ENCODE assay signal across 8 cellular contexts in genomic region chr2:203909192-203909945, GRCh38. TPM values are rescaled to one million over a fixed set of nuclear protein-coding genes. Genes with fewer than 3 reads are reported as not detected.
DNase-seq lines count a peak whose midpoint lies in the region; ATAC-seq and TF ChIP-seq lines count a peak whose summit lies in the region.

No MANE protein-coding gene starts in this region.

- H3K4me3 Mint-ChIP-seq in activated CD8-positive, alpha-beta memory T cell treated with anti-CD3 and anti-CD28 coated beads, Interleukin-2, amount 10 ng/mL, durations not matched to agents 7 days and 5 days = peak overlapping the region; percentile 0
- no peak overlapping the region for H3K4me3 Mint-ChIP-seq in activated CD8-positive, alpha-beta T cell treated with anti-CD3 and anti-CD28 coated beads for 36 hours
- H3K4me3 Mint-ChIP-seq in progenitor cell of endocrine pancreas (ENCODE audit: low read depth) = no peak overlapping the region

- peaks cover 11% of the 10 kb centered on the region for H3K36me3 Mint-ChIP-seq in activated CD8-positive, alpha-beta memory T cell treated with anti-CD3 and anti-CD28 coated beads, Interleukin-2, amount 10 ng/mL, durations not matched to agents 7 days and 5 days
- H3K36me3 Mint-ChIP-seq in activated CD8-positive, alpha-beta T cell treated with anti-CD3 and anti-CD28 coated beads for 36 hours (ENCODE audit: low read depth) = no peaks in the 10 kb centered on the region
- H3K36me3 Mint-ChIP-seq in progenitor cell of endocrine pancreas (ENCODE audit: insufficient read depth) = no peaks in the 10 kb centered on the region

- CTCF ChIA-PET in activated CD8-positive, alpha-beta memory T cell treated with anti-CD3 and anti-CD28 coated beads, Interleukin-2, amount 10 ng/mL, durations not matched to agents 7 days and 5 days (lab: Charles Lee) = interaction anchor here (0.6 to 3.1 kb wide), 35 partner anchors 8 to 684 kb away, joined by 3 to 35 read pairs (median 4); partner anchors contain the start of genes CTLA4 and CYP20A1
- CTCF ChIA-PET in activated CD8-positive, alpha-beta T cell treated with anti-CD3 and anti-CD28 coated beads for 36 hours (lab: Charles Lee) = interaction anchor here (0.6 to 3.1 kb wide), 30 partner anchors 10 to 798 kb away, joined by 3 to 48 read pairs (median 6); partner anchors contain the start of gene CTLA4

- peak overlapping the region; percentile 12 for H3K27ac Mint-ChIP-seq in activated CD8-positive, alpha-beta memory T cell treated with anti-CD3 and anti-CD28 coated beads, Interleukin-2, amount 10 ng/mL, durations not matched to agents 7 days and 5 days
- H3K27ac Mint-ChIP-seq in activated CD8-positive, alpha-beta T cell treated with anti-CD3 and anti-CD28 coated beads for 36 hours = peak overlapping the region; percentile 11
- no peak overlapping the region for H3K27ac Mint-ChIP-seq in progenitor cell of endocrine pancreas

- peaks cover 25% of the 10 kb centered on the region for H3K4me1 Mint-ChIP-seq in activated CD8-positive, alpha-beta memory T cell treated with anti-CD3 and anti-CD28 coated beads, Interleukin-2, amount 10 ng/mL, durations not matched to agents 7 days and 5 days
- peaks cover 26% of the 10 kb centered on the region for H3K4me1 Mint-ChIP-seq in activated CD8-positive, alpha-beta T cell treated with anti-CD3 and anti-CD28 coated beads for 36 hours (ENCODE audit: low read depth)
- no peaks in the 10 kb centered on the region for H3K4me1 Mint-ChIP-seq in progenitor cell of endocrine pancreas (ENCODE audit: low read depth)

- no peaks in the 10 kb centered on the region for H3K27me3 Mint-ChIP-seq in activated CD8-positive, alpha-beta memory T cell treated with anti-CD3 and anti-CD28 coated beads, Interleukin-2, amount 10 ng/mL, durations not matched to agents 7 days and 5 days
- H3K27me3 Mint-ChIP-seq in activated CD8-positive, alpha-beta T cell treated with anti-CD3 and anti-CD28 coated beads for 36 hours = peaks cover 5% of the 10 kb centered on the region
- H3K27me3 Mint-ChIP-seq in progenitor cell of endocrine pancreas = no peaks in the 10 kb centered on the region

- no peak for DNase-seq in activated CD8-positive, alpha-beta memory T cell treated with anti-CD3 and anti-CD28 coated beads, Interleukin-2, amount 10 ng/mL, durations not matched to agents 7 days and 5 days
- no peak for DNase-seq in activated CD8-positive, alpha-beta memory T cell treated with anti-CD3 and anti-CD28 coated beads, Interleukin-2, amount 50 U/mL, for 4 hours
- DNase-seq in NCI-H1105 (lab: John Stamatoyannopoulos, UW) (peak; percentile 3), globus pallidus (ENCODE audit: low spot score) (peak; percentile 65), progenitor cell of endocrine pancreas (ENCODE audit: low spot score, unreplicated experiment) (no peak), T-helper 9 cell (no peak)
- peak; percentile 32 for DNase-seq in activated CD8-positive, alpha-beta T cell treated with anti-CD3 and anti-CD28 coated beads for 36 hours

- POLR2A ChIA-PET in activated CD8-positive, alpha-beta T cell treated with anti-CD3 and anti-CD28 coated beads for 36 hours (lab: Charles Lee) = interaction anchor here (0.6 to 2.1 kb wide), 10 partner anchors 32 to 413 kb away, joined by 3 to 11 read pairs (median 4); no protein-coding TSS in a partner anchor

- intact Hi-C loops in activated CD8-positive, alpha-beta T cell treated with anti-CD3 and anti-CD28 coated beads for 36 hours (cut with micrococcal nuclease) = loop anchor here (2.0 to 5.0 kb wide), 2 partner anchors 51 to 92 kb away; no protein-coding TSS in a partner anchor

- H3K9me3 Mint-ChIP-seq in activated CD8-positive, alpha-beta memory T cell treated with anti-CD3 and anti-CD28 coated beads, Interleukin-2, amount 10 ng/mL, durations not matched to agents 7 days and 5 days (ENCODE audit: low read depth) = peaks cover 3% of the 10 kb centered on the region
- H3K9me3 Mint-ChIP-seq in activated CD8-positive, alpha-beta T cell treated with anti-CD3 and anti-CD28 coated beads for 36 hours = no peaks in the 10 kb centered on the region
- no peaks in the 10 kb centered on the region for H3K9me3 Mint-ChIP-seq in progenitor cell of endocrine pancreas (ENCODE audit: low read depth)

- peak; percentile 96 for TF ChIP-seq CTCF in activated CD8-positive, alpha-beta T cell treated with anti-CD3 and anti-CD28 coated beads for 36 hours (IDR thresholded peaks at IDR 0.05)
- peak; percentile 71 for TF ChIP-seq CTCF in progenitor cell of endocrine pancreas (IDR thresholded peaks at IDR 0.05; ENCODE audit: unreplicated experiment)

- ATAC-seq in activated CD8-positive, alpha-beta memory T cell treated with anti-CD3 and anti-CD28 coated beads, Interleukin-2, amount 10 ng/mL, durations not matched to agents 7 days and 5 days = peak; percentile 74
- peak; percentile 83 for ATAC-seq in activated CD8-positive, alpha-beta T cell treated with anti-CD3 and anti-CD28 coated beads for 36 hours
- ATAC-seq in GM18511 (IDR thresholded peaks at IDR 0.05; ENCODE audit: unreplicated experiment) = no peak

RNA-seq across cellular contexts. Expression of gene ICOS, which starts 27.2 kb away (rescaled TPM):
- total RNA-seq in activated CD8-positive, alpha-beta memory T cell treated with anti-CD3 and anti-CD28 coated beads, Interleukin-2, amount 10 ng/mL, durations not matched to agents 7 days and 5 days = 10 to 100 TPM; 26.9 to 49.7 TPM
- total RNA-seq in activated CD8-positive, alpha-beta T cell treated with anti-CD3 and anti-CD28 coated beads for 36 hours = 10 to 100 TPM; 55.0 to 55.6 TPM
- not detected in 2 replicates for total RNA-seq in progenitor cell of endocrine pancreas

RNA-seq across cellular contexts. Expression of gene CTLA4, which starts 41.8 kb away (rescaled TPM):
- 10 to 100 TPM; 20.8 to 66.6 TPM for total RNA-seq in activated CD8-positive, alpha-beta memory T cell treated with anti-CD3 and anti-CD28 coated beads, Interleukin-2, amount 10 ng/mL, durations not matched to agents 7 days and 5 days
- total RNA-seq in activated CD8-positive, alpha-beta T cell treated with anti-CD3 and anti-CD28 coated beads for 36 hours = 10 to 100 TPM; 28.7 to 30.7 TPM
- not detected in 2 replicates for total RNA-seq in progenitor cell of endocrine pancreas

Comparison
In these comparisons a context has a peak if more than half of its experiments do, and no peak if none do; other contexts are left out.
1. DNase-seq: peak in NCI-H1105 (single experiment), activated CD8-positive, alpha-beta T cell treated with anti-CD3 and anti-CD28 coated beads for 36 hours (single experiment) and globus pallidus (single experiment); none in activated CD8-positive, alpha-beta memory T cell treated with anti-CD3 and anti-CD28 coated beads, Interleukin-2, amount 10 ng/mL, durations not matched to agents 7 days and 5 days (single experiment), activated CD8-positive, alpha-beta memory T cell treated with anti-CD3 and anti-CD28 coated beads, Interleukin-2, amount 50 U/mL, for 4 hours (single experiment), progenitor cell of endocrine pancreas (single experiment) and T-helper 9 cell (single experiment).
2. RNA of gene ICOS, which starts 27.2 kb away (total RNA-seq): 55.0 to 55.6 TPM in activated CD8-positive, alpha-beta T cell treated with anti-CD3 and anti-CD28 coated beads for 36 hours and 26.9 to 49.7 TPM in activated CD8-positive, alpha-beta memory T cell treated with anti-CD3 and anti-CD28 coated beads, Interleukin-2, amount 10 ng/mL, durations not matched to agents 7 days and 5 days; not detected in progenitor cell of endocrine pancreas; every median in the first group is over 10 times any median in the second.
3. RNA of gene CTLA4, which starts 41.8 kb away (total RNA-seq): 20.8 to 66.6 TPM in activated CD8-positive, alpha-beta memory T cell treated with anti-CD3 and anti-CD28 coated beads, Interleukin-2, amount 10 ng/mL, durations not matched to agents 7 days and 5 days and 28.7 to 30.7 TPM in activated CD8-positive, alpha-beta T cell treated with anti-CD3 and anti-CD28 coated beads for 36 hours; not detected in progenitor cell of endocrine pancreas; every median in the first group is over 10 times any median in the second.